In genomic region chr9:113614843-113615648, GRCh38 we compare ENCODE assay signal across 8 cellular contexts.
DNase-seq lines count a peak whose midpoint lies in the region; ATAC-seq and TF ChIP-seq lines count a peak whose summit lies in the region.

No MANE protein-coding gene starts in this region.

- H3K4me1 Mint-ChIP-seq in T-helper 1 cell treated with Interleukin-12 subunit alpha and Interleukin-12 subunit beta and Interleukin-4 antibody, amounts not matched to agents 30 μg/mL and 1 μg/mL, for 36 hours (ENCODE audit: low read depth): peaks cover 12% of the 10 kb centered on the region

- peak overlapping the region; percentile 59 for H3K27ac Mint-ChIP-seq in T-helper 1 cell treated with Interleukin-12 subunit alpha and Interleukin-12 subunit beta and Interleukin-4 antibody, amounts not matched to agents 30 μg/mL and 1 μg/mL, for 36 hours

- H3K9me3 Mint-ChIP-seq in T-helper 1 cell treated with Interleukin-12 subunit alpha and Interleukin-12 subunit beta and Interleukin-4 antibody, amounts not matched to agents 30 μg/mL and 1 μg/mL, for 36 hours: no peaks in the 10 kb centered on the region

- H3K4me1 ChIP-seq in heart right ventricle: peaks cover 15 to 93% (median 70%) of the 10 kb centered on the region in 9 donors

- no peak for TF ChIP-seq CTCF in heart right ventricle (IDR thresholded peaks at IDR 0.05)

- no peaks in the 10 kb centered on the region for H3K27me3 ChIP-seq in heart right ventricle

- 39 to 41% methylated on average over 14 of the region's 14 CpGs for WGBS in heart right ventricle, 2 donors

- H3K36me3 Mint-ChIP-seq in T-helper 1 cell treated with Interleukin-12 subunit alpha and Interleukin-12 subunit beta and Interleukin-4 antibody, amounts not matched to agents 30 μg/mL and 1 μg/mL, for 36 hours (ENCODE audit: low read depth): no peaks in the 10 kb centered on the region

- no peaks in the 10 kb centered on the region for H3K9me3 ChIP-seq in heart right ventricle

- ATAC-seq in heart right ventricle: peak; percentile 40 to 76 (median 64)
- ATAC-seq in stimulated activated naive CD8-positive, alpha-beta T cell treated with anti-CD3 and anti-CD28 coated beads, Interleukin-15, Interleukin-2, amounts not matched to agents 100 U/mL and 50 U/mL, for 24 hours: peak; percentile 78

- no peaks in the 10 kb centered on the region for H3K36me3 ChIP-seq in heart right ventricle

- peak overlapping the region; percentile 5 to 98 (median 73) for H3K27ac ChIP-seq in heart right ventricle

- peak overlapping the region in 1 of 10 donors; percentile 15 for H3K4me3 ChIP-seq in heart right ventricle

- no peak for DNase-seq in T-helper 1 cell
- DNase-seq in SK-MEL-5 (ENCODE audit: low read depth, low spot score): peak; percentile 32
- DNase-seq in heart right ventricle: peak in 1 of 2 donors; percentile 75
- peak; percentile 61 for DNase-seq in stimulated activated naive CD8-positive, alpha-beta T cell treated with anti-CD3 and anti-CD28 coated beads, Interleukin-15, Interleukin-2, amounts not matched to agents 100 U/mL and 50 U/mL, for 24 hours
- no peak for DNase-seq in SHP77 treated with DMSO at 0.1 percent for 48 hours (lab: John Stamatoyannopoulos, UW)
- no peak for DNase-seq in NCI-H748 (lab: John Stamatoyannopoulos, UW; ENCODE audit: unreplicated experiment)
- no peak for DNase-seq in 8988T

- in situ Hi-C loops in SK-MEL-5 (cut with HindIII; ENCODE audit: low pct_unique_long_range_greater_than_20kb, low sequenced_read_pairs): no loop called here

- H3K27me3 Mint-ChIP-seq in T-helper 1 cell treated with Interleukin-12 subunit alpha and Interleukin-12 subunit beta and Interleukin-4 antibody, amounts not matched to agents 30 μg/mL and 1 μg/mL, for 36 hours (ENCODE audit: low read depth): no peaks in the 10 kb centered on the region

- H3K4me3 Mint-ChIP-seq in T-helper 1 cell treated with Interleukin-12 subunit alpha and Interleukin-12 subunit beta and Interleukin-4 antibody, amounts not matched to agents 30 μg/mL and 1 μg/mL, for 36 hours: no peak overlapping the region

- intact Hi-C loops in heart right ventricle (cut with DNase I): loop anchor here in 1 of 10 donors (5.0 kb wide), 1 partner anchor 32 kb away; no protein-coding TSS in a partner anchor

Comparison
In these comparisons a context has a peak if more than half of its experiments do, and no peak if none do; other contexts are left out.
1. DNase-seq: peak in SK-MEL-5 (single experiment) and stimulated activated naive CD8-positive, alpha-beta T cell treated with anti-CD3 and anti-CD28 coated beads, Interleukin-15, Interleukin-2, amounts not matched to agents 100 U/mL and 50 U/mL, for 24 hours (single experiment); none in T-helper 1 cell (0 of 5), SHP77 treated with DMSO at 0.1 percent for 48 hours (single experiment), NCI-H748 (single experiment) and 8988T (single experiment).